ENCODE assay signal across 10 cellular contexts in the genomic region with DNA sequence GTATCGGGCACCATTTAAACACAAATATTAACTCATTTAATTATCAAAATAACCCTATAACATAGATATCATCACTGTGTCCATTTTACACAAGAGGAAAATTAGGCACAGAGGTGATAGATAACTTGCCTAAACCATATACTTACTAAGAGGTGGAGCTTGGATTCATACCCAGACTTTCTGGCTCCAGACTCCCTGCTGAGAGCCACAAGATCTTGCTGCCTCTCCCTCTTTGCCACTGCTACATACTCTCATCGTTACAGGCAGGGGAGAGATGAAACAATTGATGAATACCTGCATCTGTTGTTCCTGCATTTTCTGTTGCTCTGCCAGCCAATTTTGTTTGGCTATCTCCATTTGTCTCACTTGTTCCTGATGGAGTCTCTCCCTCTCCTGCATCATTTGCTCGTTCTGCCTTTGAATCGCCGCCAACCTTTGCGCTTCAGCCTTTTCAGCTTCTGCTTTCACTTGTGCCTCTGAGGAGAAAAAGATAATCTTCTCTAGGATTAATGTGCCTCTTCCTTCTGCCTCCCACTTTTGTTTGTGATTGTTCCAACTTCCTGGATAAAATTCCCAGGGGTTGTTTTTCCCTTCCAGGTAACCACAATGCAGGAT.
DNase-seq lines count a peak whose midpoint lies in the region; ATAC-seq and TF ChIP-seq lines count a peak whose summit lies in the region.
"Had no signal": no experiment of that assay in that cellular context is flagged by ENCODE, and none has a peak within 500 bp of the region (broad histone marks: within the 10 kb centered on the region; RNA-seq: fewer than 3 reads in every experiment).

No MANE protein-coding gene starts in this region.

- DNase-seq in NCI-H2171 treated with DMSO at 0.1 percent for 48 hours (lab: John Stamatoyannopoulos, UW) (peak; percentile 26), NCI-H2171 (lab: John Stamatoyannopoulos, UW) (no peak), NCI-H446 (lab: John Stamatoyannopoulos, UW) (peak; percentile 85 to 93), fibroblast of pulmonary artery (ENCODE audit: low read depth) (peak; percentile 26)
- no peak for DNase-seq in stimulated activated naive CD8-positive, alpha-beta T cell treated with anti-CD3 and anti-CD28 coated beads, Interleukin-15, amount 100 ng/mL, for 72 hours
- DNase-seq in central memory CD4-positive, alpha-beta T cell: no peak
- DNase-seq in stimulated activated CD4-positive, alpha-beta T cell treated with anti-CD3 and anti-CD28 coated beads, Interleukin-15, amount 100 ng/mL, for 24 hours: no peak

- no peak for ATAC-seq in stimulated activated naive CD8-positive, alpha-beta T cell treated with anti-CD3 and anti-CD28 coated beads, Interleukin-15, amount 100 ng/mL, for 72 hours
- no peak for ATAC-seq in GM18517 (IDR thresholded peaks at IDR 0.05; ENCODE audit: unreplicated experiment)
- ATAC-seq: left colon had no signal

- no peak overlapping the region for H3K27ac Mint-ChIP-seq in stimulated activated naive CD8-positive, alpha-beta T cell treated with anti-CD3 and anti-CD28 coated beads, Interleukin-15, amount 100 ng/mL, for 72 hours

- H3K9me3 Mint-ChIP-seq in stimulated activated naive CD8-positive, alpha-beta T cell treated with anti-CD3 and anti-CD28 coated beads, Interleukin-15, amount 100 ng/mL, for 72 hours: peaks cover 7 to 10% of the 10 kb centered on the region in 2 donors

- H3K4me3 ChIP-seq in fibroblast of pulmonary artery (replicated peaks; ENCODE audit: low read depth, low read length): peak overlapping the region; percentile 37
- H3K4me3 ChIP-seq: SJSA1 had no signal

- TF ChIP-seq CTCF in fibroblast of pulmonary artery (IDR thresholded peaks at IDR 0.05; ENCODE audit: low read length, missing control alignments): no peak

- peaks cover 74% of the 10 kb centered on the region for H3K4me1 Mint-ChIP-seq in stimulated activated naive CD8-positive, alpha-beta T cell treated with anti-CD3 and anti-CD28 coated beads, Interleukin-15, amount 100 ng/mL, for 72 hours

- peak overlapping the region; percentile 2 to 32 for H3K4me3 Mint-ChIP-seq in stimulated activated naive CD8-positive, alpha-beta T cell treated with anti-CD3 and anti-CD28 coated beads, Interleukin-15, amount 100 ng/mL, for 72 hours

- no peaks in the 10 kb centered on the region for H3K27me3 Mint-ChIP-seq in stimulated activated naive CD8-positive, alpha-beta T cell treated with anti-CD3 and anti-CD28 coated beads, Interleukin-15, amount 100 ng/mL, for 72 hours

Comparison
In these comparisons a context has a peak if more than half of its experiments do, and no peak if none do; other contexts are left out.
1. DNase-seq: peak in NCI-H2171 treated with DMSO at 0.1 percent for 48 hours (single experiment), NCI-H446 (2 of 2) and fibroblast of pulmonary artery (single experiment); none in NCI-H2171 (single experiment), stimulated activated naive CD8-positive, alpha-beta T cell treated with anti-CD3 and anti-CD28 coated beads, Interleukin-15, amount 100 ng/mL, for 72 hours (0 of 2), central memory CD4-positive, alpha-beta T cell (single experiment) and stimulated activated CD4-positive, alpha-beta T cell treated with anti-CD3 and anti-CD28 coated beads, Interleukin-15, amount 100 ng/mL, for 24 hours (single experiment).